ENCODE assay signal across 36 cellular contexts in the genomic region with DNA sequence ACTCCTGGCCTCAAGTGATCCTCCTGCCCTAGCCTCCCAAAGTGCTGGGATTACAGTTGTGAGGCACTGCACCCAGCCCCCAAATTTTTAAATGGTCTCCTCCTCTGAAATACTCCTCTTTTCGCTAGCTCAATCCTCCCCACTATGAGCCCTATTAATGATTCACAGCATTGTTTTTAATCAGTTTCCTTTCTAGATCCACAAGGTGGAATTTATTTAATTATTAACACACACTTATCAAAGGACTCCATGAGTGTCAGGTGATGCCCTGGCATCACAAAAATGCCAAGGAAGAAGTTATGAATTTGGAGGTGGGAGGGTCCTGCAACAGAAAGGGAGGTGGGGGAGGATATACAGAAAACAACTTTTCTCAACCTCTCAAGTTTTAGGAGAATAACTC.
"Had no signal": no experiment of that assay in that cellular context is flagged by ENCODE, and none has a peak within 500 bp of the region (broad histone marks: within the 10 kb centered on the region; RNA-seq: fewer than 3 reads in every experiment).

No MANE protein-coding gene starts in this region.

- H3K36me3 Mint-ChIP-seq: activated CD4-positive, alpha-beta memory T cell treated with anti-CD3 and anti-CD28 coated beads for 36 hours; activated naive CD4-positive, alpha-beta T cell treated with anti-CD3 and anti-CD28 coated beads, Interleukin-2, amount 10 ng/mL, durations not matched to agents 7 days and 5 days; activated naive CD4-positive, alpha-beta T cell treated with anti-CD3 and anti-CD28 coated beads, Interleukin-2, amount 50 U/mL, for 24 hours; activated naive CD8-positive, alpha-beta T cell; activated naive CD8-positive, alpha-beta T cell treated with anti-CD3 and anti-CD28 coated beads, Interleukin-2, amount 10 ng/mL, durations not matched to agents 7 days and 5 days; brain had no signal

- H3K4me3 ChIP-seq: ascending aorta, cardiac muscle cell had no signal

- H3K9me3 ChIP-seq: ascending aorta had no signal

- H3K36me3 ChIP-seq: ascending aorta, cardiac muscle cell had no signal

- H3K27me3 ChIP-seq: ascending aorta, cardiac muscle cell had no signal

- H3K27ac Mint-ChIP-seq: activated B cell treated with CpG ODN at 0.5 μM for 24 hours; activated CD4-positive, alpha-beta memory T cell treated with anti-CD3 and anti-CD28 coated beads for 36 hours; activated CD4-positive, alpha-beta T cell treated with anti-CD3 and anti-CD28 coated beads, Interleukin-2, amount 10 ng/mL, durations not matched to agents 24 days and 14 days; activated CD8-positive, alpha-beta T cell treated with anti-CD3 and anti-CD28 coated beads for 36 hours; activated naive CD4-positive, alpha-beta T cell treated with anti-CD3 and anti-CD28 coated beads, Interleukin-2, amount 10 ng/mL, durations not matched to agents 7 days and 5 days; activated naive CD4-positive, alpha-beta T cell treated with anti-CD3 and anti-CD28 coated beads, Interleukin-2, amount 50 U/mL, for 24 hours; activated naive CD8-positive, alpha-beta T cell; activated naive CD8-positive, alpha-beta T cell treated with anti-CD3 and anti-CD28 coated beads, Interleukin-2, amount 10 ng/mL, durations not matched to agents 7 days and 5 days; activated naive CD8-positive, alpha-beta T cell treated with anti-CD3 and anti-CD28 coated beads, Interleukin-2, amount 50 U/mL, for 24 hours; activated T-cell treated with anti-CD3 and anti-CD28 coated beads, Interleukin-2, amount 50 U/mL, for 24 hours; activated T-helper 2 cell treated with anti-CD3 and anti-CD28 coated beads, Interferon-gamma antibody, Interleukin-2, Interleukin-4, amounts not matched to agents 10 μg/mL and 5 μg/mL and 100 μg/mL, durations not matched to agents 14 hours and 24 hours and 36 hours; brain; T-helper 1 cell treated with Interleukin-12 subunit alpha and Interleukin-12 subunit beta and Interleukin-4 antibody, amounts not matched to agents 30 μg/mL and 1 μg/mL, for 36 hours; T-helper 2 cell treated with Interferon-gamma antibody and Interleukin-4, amounts not matched to agents 5 μg/mL and 100 μg/mL, for 36 hours had no signal

- H3K4me1 ChIP-seq: ascending aorta had no signal

- H3K9me3 Mint-ChIP-seq: activated B cell treated with CpG ODN at 0.5 μM for 24 hours, brain had no signal

- H3K27me3 Mint-ChIP-seq: activated B cell treated with CpG ODN at 0.5 μM for 24 hours; activated CD4-positive, alpha-beta memory T cell treated with anti-CD3 and anti-CD28 coated beads for 36 hours; activated CD4-positive, alpha-beta T cell treated with anti-CD3 and anti-CD28 coated beads, Interleukin-2, amount 10 ng/mL, durations not matched to agents 24 days and 14 days; activated CD8-positive, alpha-beta T cell treated with anti-CD3 and anti-CD28 coated beads for 36 hours; activated naive CD4-positive, alpha-beta T cell treated with anti-CD3 and anti-CD28 coated beads, Interleukin-2, amount 10 ng/mL, durations not matched to agents 7 days and 5 days; activated naive CD4-positive, alpha-beta T cell treated with anti-CD3 and anti-CD28 coated beads, Interleukin-2, amount 50 U/mL, for 24 hours; activated naive CD8-positive, alpha-beta T cell; activated naive CD8-positive, alpha-beta T cell treated with anti-CD3 and anti-CD28 coated beads, Interleukin-2, amount 10 ng/mL, durations not matched to agents 7 days and 5 days; activated naive CD8-positive, alpha-beta T cell treated with anti-CD3 and anti-CD28 coated beads, Interleukin-2, amount 50 U/mL, for 24 hours; activated T-cell treated with anti-CD3 and anti-CD28 coated beads, Interleukin-2, amount 50 U/mL, for 24 hours; central memory CD8-positive, alpha-beta T cell had no signal

- DNase-seq: activated B cell treated with CpG ODN at 0.5 μM for 24 hours; activated CD4-positive, alpha-beta memory T cell treated with anti-CD3 and anti-CD28 coated beads for 36 hours; activated CD4-positive, alpha-beta T cell treated with anti-CD3 and anti-CD28 coated beads for 4 hours; activated CD4-positive, alpha-beta T cell treated with anti-CD3 and anti-CD28 coated beads, Interleukin-2, amount 10 ng/mL, durations not matched to agents 24 days and 14 days; activated CD4-positive, alpha-beta T cell treated with anti-CD3 and anti-CD28 coated beads, Interleukin-2, amount 50 U/mL, for 1 hour; activated CD4-positive, alpha-beta T cell treated with anti-CD3 and anti-CD28 coated beads, Interleukin-2, amount 50 U/mL, for 4 hours; activated CD4-positive, CD25-positive, alpha-beta regulatory T cell treated with anti-CD3 and anti-CD28 coated beads, Interleukin-2, amount 50 U/mL, for 72 hours; activated CD8-positive, alpha-beta memory T cell treated with anti-CD3 and anti-CD28 coated beads, Interleukin-2, amount 50 U/mL, for 4 hours; activated CD8-positive, alpha-beta T cell treated with anti-CD3 and anti-CD28 coated beads for 36 hours; activated effector memory CD4-positive, alpha-beta T cell treated with Interleukin-2 at 50 U/mL for 16 hours; activated gamma-delta T cell; activated naive CD4-positive, alpha-beta T cell treated with anti-CD3 and anti-CD28 coated beads, Interleukin-2, amount 10 ng/mL, durations not matched to agents 7 days and 5 days; activated naive CD4-positive, alpha-beta T cell treated with Interleukin-2 at 50 U/mL for 16 hours; activated naive CD8-positive, alpha-beta T cell treated with anti-CD3 and anti-CD28 coated beads, Interleukin-2, amount 10 ng/mL, durations not matched to agents 7 days and 5 days; activated naive CD8-positive, alpha-beta T cell treated with anti-CD3 and anti-CD28 coated beads, Interleukin-2, amount 50 U/mL, for 24 hours; activated T-cell treated with anti-CD3 and anti-CD28 coated beads, Interleukin-2, amount 50 U/mL, for 24 hours; activated T-cell treated with anti-CD3 and anti-CD28 coated beads, Interleukin-2, amount 50 U/mL, for 48 hours; amygdala; anterior cingulate cortex; caudate nucleus; cerebellar nuclear complex; T-helper 1 cell; T-helper 2 cell; T-helper 9 cell had no signal

- H3K4me3 Mint-ChIP-seq: activated B cell treated with CpG ODN at 0.5 μM for 24 hours; activated CD4-positive, alpha-beta memory T cell treated with anti-CD3 and anti-CD28 coated beads for 36 hours; activated CD4-positive, alpha-beta T cell treated with anti-CD3 and anti-CD28 coated beads, Interleukin-2, amount 10 ng/mL, durations not matched to agents 24 days and 14 days; activated CD8-positive, alpha-beta T cell treated with anti-CD3 and anti-CD28 coated beads for 36 hours; activated naive CD4-positive, alpha-beta T cell treated with anti-CD3 and anti-CD28 coated beads, Interleukin-2, amount 10 ng/mL, durations not matched to agents 7 days and 5 days; activated naive CD4-positive, alpha-beta T cell treated with anti-CD3 and anti-CD28 coated beads, Interleukin-2, amount 50 U/mL, for 24 hours; activated naive CD8-positive, alpha-beta T cell; activated naive CD8-positive, alpha-beta T cell treated with anti-CD3 and anti-CD28 coated beads, Interleukin-2, amount 10 ng/mL, durations not matched to agents 7 days and 5 days; activated naive CD8-positive, alpha-beta T cell treated with anti-CD3 and anti-CD28 coated beads, Interleukin-2, amount 50 U/mL, for 24 hours; activated T-cell treated with anti-CD3 and anti-CD28 coated beads, Interleukin-2, amount 50 U/mL, for 24 hours; brain; central memory CD8-positive, alpha-beta T cell; T-helper 1 cell treated with Interleukin-12 subunit alpha and Interleukin-12 subunit beta and Interleukin-4 antibody, amounts not matched to agents 30 μg/mL and 1 μg/mL, for 36 hours; T-helper 2 cell treated with Interferon-gamma antibody and Interleukin-4, amounts not matched to agents 5 μg/mL and 100 μg/mL, for 36 hours had no signal

- H3K4me1 Mint-ChIP-seq: activated B cell treated with CpG ODN at 0.5 μM for 24 hours; activated CD4-positive, alpha-beta T cell treated with anti-CD3 and anti-CD28 coated beads, Interleukin-2, amount 10 ng/mL, durations not matched to agents 24 days and 14 days; activated naive CD4-positive, alpha-beta T cell treated with anti-CD3 and anti-CD28 coated beads, Interleukin-2, amount 10 ng/mL, durations not matched to agents 7 days and 5 days; activated naive CD4-positive, alpha-beta T cell treated with anti-CD3 and anti-CD28 coated beads, Interleukin-2, amount 50 U/mL, for 24 hours; activated naive CD8-positive, alpha-beta T cell treated with anti-CD3 and anti-CD28 coated beads, Interleukin-2, amount 10 ng/mL, durations not matched to agents 7 days and 5 days; activated naive CD8-positive, alpha-beta T cell treated with anti-CD3 and anti-CD28 coated beads, Interleukin-2, amount 50 U/mL, for 24 hours; central memory CD8-positive, alpha-beta T cell had no signal

- H3K27ac ChIP-seq: ascending aorta, cardiac muscle cell, VCaP had no signal

- FAIRE-seq: bronchial epithelial cell, TTC549 had no signal
